ENCODE assay signal across 1 cellular context in the genomic region with DNA sequence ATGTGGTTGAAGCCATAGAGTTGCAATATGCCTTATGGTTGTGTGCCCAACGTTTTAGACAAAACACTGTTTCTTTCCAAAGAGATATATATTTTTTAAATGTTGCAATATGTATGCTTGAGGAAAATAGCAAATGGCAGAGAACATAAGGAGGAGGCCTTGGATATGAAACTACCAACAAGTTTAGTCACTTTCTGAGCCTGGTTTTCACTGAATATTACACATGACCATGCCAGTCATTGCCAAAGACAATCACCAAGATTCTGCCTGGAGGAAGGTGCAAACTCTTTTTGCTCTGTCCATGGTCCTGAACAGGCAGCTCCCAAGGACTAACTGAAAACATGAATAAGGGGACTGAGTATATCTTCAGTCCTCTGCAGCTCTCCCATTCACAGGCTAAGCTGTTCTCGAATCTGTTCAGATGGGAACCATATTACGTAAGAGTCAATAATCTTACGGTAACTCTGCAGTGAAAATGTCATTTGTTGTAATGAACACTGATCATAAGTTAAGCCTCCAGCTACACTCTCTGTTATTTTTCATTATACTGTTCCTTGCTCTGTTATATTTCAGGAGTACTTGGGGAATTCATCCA.
TF ChIP-seq lines count a peak whose summit lies in the region.

No MANE protein-coding gene starts in this region.

TF ChIP-seq in H1, 55 proteins besides CTCF, POLR2A, EP300 and RAD21 (continued from another document):
- TF ChIP-seq, protein P1, sequence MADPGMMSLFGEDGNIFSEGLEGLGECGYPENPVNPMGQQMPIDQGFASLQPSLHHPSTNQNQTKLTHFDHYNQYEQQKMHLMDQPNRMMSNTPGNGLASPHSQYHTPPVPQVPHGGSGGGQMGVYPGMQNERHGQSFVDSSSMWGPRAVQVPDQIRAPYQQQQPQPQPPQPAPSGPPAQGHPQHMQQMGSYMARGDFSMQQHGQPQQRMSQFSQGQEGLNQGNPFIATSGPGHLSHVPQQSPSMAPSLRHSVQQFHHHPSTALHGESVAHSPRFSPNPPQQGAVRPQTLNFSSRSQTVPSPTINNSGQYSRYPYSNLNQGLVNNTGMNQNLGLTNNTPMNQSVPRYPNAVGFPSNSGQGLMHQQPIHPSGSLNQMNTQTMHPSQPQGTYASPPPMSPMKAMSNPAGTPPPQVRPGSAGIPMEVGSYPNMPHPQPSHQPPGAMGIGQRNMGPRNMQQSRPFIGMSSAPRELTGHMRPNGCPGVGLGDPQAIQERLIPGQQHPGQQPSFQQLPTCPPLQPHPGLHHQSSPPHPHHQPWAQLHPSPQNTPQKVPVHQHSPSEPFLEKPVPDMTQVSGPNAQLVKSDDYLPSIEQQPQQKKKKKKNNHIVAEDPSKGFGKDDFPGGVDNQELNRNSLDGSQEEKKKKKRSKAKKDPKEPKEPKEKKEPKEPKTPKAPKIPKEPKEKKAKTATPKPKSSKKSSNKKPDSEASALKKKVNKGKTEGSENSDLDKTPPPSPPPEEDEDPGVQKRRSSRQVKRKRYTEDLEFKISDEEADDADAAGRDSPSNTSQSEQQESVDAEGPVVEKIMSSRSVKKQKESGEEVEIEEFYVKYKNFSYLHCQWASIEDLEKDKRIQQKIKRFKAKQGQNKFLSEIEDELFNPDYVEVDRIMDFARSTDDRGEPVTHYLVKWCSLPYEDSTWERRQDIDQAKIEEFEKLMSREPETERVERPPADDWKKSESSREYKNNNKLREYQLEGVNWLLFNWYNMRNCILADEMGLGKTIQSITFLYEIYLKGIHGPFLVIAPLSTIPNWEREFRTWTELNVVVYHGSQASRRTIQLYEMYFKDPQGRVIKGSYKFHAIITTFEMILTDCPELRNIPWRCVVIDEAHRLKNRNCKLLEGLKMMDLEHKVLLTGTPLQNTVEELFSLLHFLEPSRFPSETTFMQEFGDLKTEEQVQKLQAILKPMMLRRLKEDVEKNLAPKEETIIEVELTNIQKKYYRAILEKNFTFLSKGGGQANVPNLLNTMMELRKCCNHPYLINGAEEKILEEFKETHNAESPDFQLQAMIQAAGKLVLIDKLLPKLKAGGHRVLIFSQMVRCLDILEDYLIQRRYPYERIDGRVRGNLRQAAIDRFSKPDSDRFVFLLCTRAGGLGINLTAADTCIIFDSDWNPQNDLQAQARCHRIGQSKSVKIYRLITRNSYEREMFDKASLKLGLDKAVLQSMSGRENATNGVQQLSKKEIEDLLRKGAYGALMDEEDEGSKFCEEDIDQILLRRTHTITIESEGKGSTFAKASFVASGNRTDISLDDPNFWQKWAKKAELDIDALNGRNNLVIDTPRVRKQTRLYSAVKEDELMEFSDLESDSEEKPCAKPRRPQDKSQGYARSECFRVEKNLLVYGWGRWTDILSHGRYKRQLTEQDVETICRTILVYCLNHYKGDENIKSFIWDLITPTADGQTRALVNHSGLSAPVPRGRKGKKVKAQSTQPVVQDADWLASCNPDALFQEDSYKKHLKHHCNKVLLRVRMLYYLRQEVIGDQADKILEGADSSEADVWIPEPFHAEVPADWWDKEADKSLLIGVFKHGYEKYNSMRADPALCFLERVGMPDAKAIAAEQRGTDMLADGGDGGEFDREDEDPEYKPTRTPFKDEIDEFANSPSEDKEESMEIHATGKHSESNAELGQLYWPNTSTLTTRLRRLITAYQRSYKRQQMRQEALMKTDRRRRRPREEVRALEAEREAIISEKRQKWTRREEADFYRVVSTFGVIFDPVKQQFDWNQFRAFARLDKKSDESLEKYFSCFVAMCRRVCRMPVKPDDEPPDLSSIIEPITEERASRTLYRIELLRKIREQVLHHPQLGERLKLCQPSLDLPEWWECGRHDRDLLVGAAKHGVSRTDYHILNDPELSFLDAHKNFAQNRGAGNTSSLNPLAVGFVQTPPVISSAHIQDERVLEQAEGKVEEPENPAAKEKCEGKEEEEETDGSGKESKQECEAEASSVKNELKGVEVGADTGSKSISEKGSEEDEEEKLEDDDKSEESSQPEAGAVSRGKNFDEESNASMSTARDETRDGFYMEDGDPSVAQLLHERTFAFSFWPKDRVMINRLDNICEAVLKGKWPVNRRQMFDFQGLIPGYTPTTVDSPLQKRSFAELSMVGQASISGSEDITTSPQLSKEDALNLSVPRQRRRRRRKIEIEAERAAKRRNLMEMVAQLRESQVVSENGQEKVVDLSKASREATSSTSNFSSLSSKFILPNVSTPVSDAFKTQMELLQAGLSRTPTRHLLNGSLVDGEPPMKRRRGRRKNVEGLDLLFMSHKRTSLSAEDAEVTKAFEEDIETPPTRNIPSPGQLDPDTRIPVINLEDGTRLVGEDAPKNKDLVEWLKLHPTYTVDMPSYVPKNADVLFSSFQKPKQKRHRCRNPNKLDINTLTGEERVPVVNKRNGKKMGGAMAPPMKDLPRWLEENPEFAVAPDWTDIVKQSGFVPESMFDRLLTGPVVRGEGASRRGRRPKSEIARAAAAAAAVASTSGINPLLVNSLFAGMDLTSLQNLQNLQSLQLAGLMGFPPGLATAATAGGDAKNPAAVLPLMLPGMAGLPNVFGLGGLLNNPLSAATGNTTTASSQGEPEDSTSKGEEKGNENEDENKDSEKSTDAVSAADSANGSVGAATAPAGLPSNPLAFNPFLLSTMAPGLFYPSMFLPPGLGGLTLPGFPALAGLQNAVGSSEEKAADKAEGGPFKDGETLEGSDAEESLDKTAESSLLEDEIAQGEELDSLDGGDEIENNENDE (IDR thresholded peaks at IDR 0.05; ENCODE audit: insufficient replicate concordance, low read length), result no peak
- TF ChIP-seq SP2 (IDR thresholded peaks at IDR 0.05; ENCODE audit: low read length), result no peak
- no peak for TF ChIP-seq MAX (IDR thresholded peaks at IDR 0.05)
- TF ChIP-seq JUN (IDR thresholded peaks at IDR 0.05; ENCODE audit: low read depth, low read length), result no peak
- TF ChIP-seq JUND (IDR thresholded peaks at IDR 0.05; ENCODE audit: low read length), result no peak
- no peak for TF ChIP-seq BCL11A (IDR thresholded peaks at IDR 0.05; ENCODE audit: low read depth in 2 of 2, low read length in 2 of 2)
- TF ChIP-seq ATF2 (IDR thresholded peaks at IDR 0.05; ENCODE audit: low read length), result no peak
- TF ChIP-seq BRCA1 (IDR thresholded peaks at IDR 0.05; ENCODE audit: low read depth, low read length), result no peak
- TF ChIP-seq NANOG (IDR thresholded peaks at IDR 0.05; ENCODE audit: insufficient read depth, low read depth, low read length, poor library complexity, severe bottlenecking), result no peak
